ENCODE assay signal across 8 cellular contexts in genomic region chrX:48696301-48697181, GRCh38. TPM values are rescaled to one million over a fixed set of nuclear protein-coding genes. Genes with fewer than 3 reads are reported as not detected.
DNase-seq lines count a peak whose midpoint lies in the region; ATAC-seq, FAIRE-seq and TF ChIP-seq lines count a peak whose summit lies in the region.

SUV39H1 (plus strand) TSS chrX:48696734; CDS start chrX:48696785, 51 bp downstream.

- WGBS in small intestine, 3 donors = 1 to 37% (median 14%) methylated on average over 23 to 110 of the region's 110 CpGs

- peak within 1 kb of the TSS; percentile 61 to 71 for H3K4me3 ChIP-seq in small intestine (ENCODE audit: low read depth in 1 of 2, low read length in 2 of 2)

- H3K36me3 ChIP-seq in small intestine (ENCODE audit: control insufficient read depth in 2 of 2, insufficient read depth in 2 of 2, low read length in 2 of 2) = peaks cover 0 to 2% of the 10 kb centered on the region in 2 donors

- no peak for FAIRE-seq in small intestine (lab: Jason Lieb, UNC)

- peaks cover 0 to 5% of the 10 kb centered on the region in 2 donors for H3K4me1 ChIP-seq in small intestine (ENCODE audit: control insufficient read depth in 2 of 2, insufficient read depth in 1 of 2, low read depth in 1 of 2, low read length in 1 of 2)

- ATAC-seq in HG03159 (IDR thresholded peaks at IDR 0.05; ENCODE audit: unreplicated experiment) = peak; percentile 89

- peak; percentile 97 for DNase-seq in AG08396 (ENCODE audit: low spot score)
- DNase-seq in NCI-H2227 (lab: John Stamatoyannopoulos, UW; ENCODE audit: unreplicated experiment) = peak; percentile 98
- DNase-seq in T47D (ENCODE audit: low read depth in 1 of 2, low spot score in 1 of 2) = peak; percentile 94 to 95
- peak; percentile 92 for DNase-seq in iPS-NIHi11 (ENCODE audit: low spot score)
- DNase-seq in small intestine = peak; percentile 88

- no peaks in the 10 kb centered on the region for H3K27me3 ChIP-seq in small intestine (ENCODE audit: control insufficient read depth in 2 of 2, insufficient read depth in 2 of 2, low read length in 2 of 2)

- H3K27ac ChIP-seq in VCaP = peak within 1 kb of the TSS; percentile 63
- H3K27ac ChIP-seq in small intestine (ENCODE audit: low read depth in 1 of 2, low read length in 1 of 2) = peak within 1 kb of the TSS; percentile 60 to 94

- in situ Hi-C loops in GM18951 (cut with MboI; ENCODE audit: low sequenced_read_pairs, unreplicated experiment) (no loop called here), T47D (cut with HindIII; ENCODE audit: low pct_unique_long_range_greater_than_20kb, low sequenced_read_pairs) (no loop called here)

- no peaks in the 10 kb centered on the region for H3K9me3 ChIP-seq in small intestine (ENCODE audit: control insufficient read depth, low read depth)

- peak; percentile 82 for TF ChIP-seq POLR2A in GM18951 (IDR thresholded peaks at IDR 0.05; ENCODE audit: extremely low read depth, insufficient read depth, insufficient read length)

- no peak for TF ChIP-seq CTCF in VCaP (conservative IDR thresholded peaks at IDR 0.05)

RNA-seq across cellular contexts. Expression of gene SUV39H1, which starts in this region (rescaled TPM):
- 1 to 10 TPM; 2.2 to 8.5 (median 4.1) TPM for polyA plus RNA-seq in small intestine

Comparison
In these comparisons a context has a peak if more than half of its experiments do, and no peak if none do; other contexts are left out.
1. Peak in every context shown above with its lines: DNase-seq, ATAC-seq, H3K4me3 ChIP-seq and H3K27ac ChIP-seq.